ENCODE assay signal across 19 cellular contexts in the genomic region with DNA sequence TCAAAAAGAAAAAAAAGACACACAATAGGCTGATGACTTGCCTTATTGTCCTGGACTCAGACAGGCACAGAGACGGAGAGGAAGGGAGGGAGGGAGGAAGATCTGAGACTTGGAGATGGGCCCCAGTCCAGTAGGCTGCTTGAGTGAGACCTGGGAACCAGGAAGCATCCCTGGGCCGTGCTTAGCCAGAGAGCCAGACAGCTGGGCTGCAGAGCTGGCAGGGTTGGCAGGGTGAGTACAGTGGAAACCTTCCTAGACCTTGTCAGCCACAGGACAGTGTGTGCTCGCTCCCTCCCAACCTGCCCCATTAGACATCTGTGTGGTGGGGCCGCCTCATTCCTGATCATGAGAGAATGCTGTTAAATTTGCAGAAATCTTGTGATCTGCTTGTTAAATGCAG.
A peak's percentile ranks its signal among the peaks of the same experiment; 100 is the strongest.
DNase-seq lines count a peak whose midpoint lies in the region; ATAC-seq, FAIRE-seq and TF ChIP-seq lines count a peak whose summit lies in the region.
"Had no signal": no experiment of that assay in that cellular context is flagged by ENCODE, and none has a peak within 500 bp of the region (broad histone marks: within the 10 kb centered on the region; RNA-seq: fewer than 3 reads in every experiment).

No MANE protein-coding gene starts in this region.

- H3K79me2 ChIP-seq in H1 (ENCODE audit: control insufficient read depth in 1 of 2, insufficient read depth in 2 of 2, low read length in 2 of 2) = no peaks in the 10 kb centered on the region

- TF ChIP-seq POLR2A in H1 (IDR thresholded peaks at IDR 0.05; ENCODE audit: control extremely low read depth in 1 of 2, low read depth in 2 of 2, low read length in 2 of 2) = no peak

- H2AK5ac ChIP-seq in H1 (ENCODE audit: low read depth, low read length) = no peak overlapping the region

- TF ChIP-seq CTCF in H1 (IDR thresholded peaks at IDR 0.05; ENCODE audit: control extremely low read depth in 1 of 3, insufficient read depth in 1 of 3, low read depth in 1 of 3, low read length in 3 of 3) (no peak), omental fat pad (IDR thresholded peaks at IDR 0.05) (no peak), GM10248 (IDR thresholded peaks at IDR 0.05; ENCODE audit: control extremely low read depth, extremely low read depth, low read depth, missing control alignments) (no peak)

- no peak overlapping the region for H2BK15ac ChIP-seq in H1 (ENCODE audit: low read length)

- TF ChIP-seq EP300 in H1 (IDR thresholded peaks at IDR 0.05; ENCODE audit: borderline replicate concordance in 1 of 2, low read depth in 2 of 2, low read length in 2 of 2) = no peak

- H2AFZ ChIP-seq in H1 (ENCODE audit: low read length) = no peak overlapping the region

- no peaks in the 10 kb centered on the region for H4K20me1 ChIP-seq in H1 (replicated peaks in 1 of 2; ENCODE audit: control insufficient read depth in 1 of 2, insufficient read depth in 2 of 2, low read length in 2 of 2)

- H4K91ac ChIP-seq in H1 (replicated peaks; ENCODE audit: insufficient read length, low read length) = peak overlapping the region; percentile 10

- H4K8ac ChIP-seq in H1 (ENCODE audit: extremely low read depth, insufficient read depth, low read length) = no peak overlapping the region

- FAIRE-seq in H1 (lab: Jason Lieb, UNC) = no peak

- 71% methylated on average over 4 of the region's 4 CpGs; no CpG with 5 or more reads in 1 of the 2 experiments for WGBS in H1 (ENCODE audit: extremely low coverage in 1 of 2, insufficient coverage in 1 of 2, insufficient read length in 1 of 2, insufficient replicate concordance in 2 of 2, low coverage in 1 of 2, low lambda C conversion rate in 2 of 2, missing lambda C conversion rate in 1 of 2), 2 experiments

- no peak overlapping the region for H3K23ac ChIP-seq in H1 (ENCODE audit: insufficient read length)

- POLR2A ChIA-PET in H1 (lab: Charles Lee; ENCODE audit: partially characterized antibody) = no interaction called here
- POLR2A ChIA-PET in GM10248 (lab: Yijun Ruan, JAX) = no interaction called here

- H3K23me2 ChIP-seq in H1 (ENCODE audit: low read depth, low read length) = no peaks in the 10 kb centered on the region

- no peak overlapping the region for H2BK120ac ChIP-seq in H1 (replicated peaks; ENCODE audit: low read depth, low read length)

- TF ChIP-seq RAD21 in H1 (IDR thresholded peaks at IDR 0.05 in 1 of 2, conservative IDR thresholded peaks at IDR 0.05 in 1 of 2; ENCODE audit: low read depth in 2 of 2, low read length in 2 of 2) = no peak

- no peak overlapping the region for H2BK12ac ChIP-seq in H1 (ENCODE audit: low read depth, low read length)

- peaks cover 0 to 7% (median 1%) of the 10 kb centered on the region in 4 experiments; a peak in 4 of 7 replicates for H3K4me1 ChIP-seq in H1 (replicated peaks in 1 of 4; ENCODE audit: control insufficient read depth in 3 of 4, insufficient read depth in 4 of 4, low read length in 3 of 4)
- H3K4me1 ChIP-seq: ascending aorta, Peyer's patch had no signal

- H3K36me3 ChIP-seq in MG63 (no peaks in the 10 kb centered on the region), H1 (ENCODE audit: control insufficient read depth in 2 of 4, insufficient read depth in 4 of 4, low read length in 3 of 4) (no peaks in the 10 kb centered on the region)
- H3K36me3 ChIP-seq: ascending aorta, Peyer's patch had no signal

- no peak overlapping the region for H3K56ac ChIP-seq in H1 (replicated peaks; ENCODE audit: insufficient read length, low read depth, low read length)

- peak; percentile 71 for ATAC-seq in omental fat pad (ENCODE audit: low FRiP score)

- CTCF ChIA-PET in H1 (lab: Charles Lee; ENCODE audit: partially characterized antibody) = interaction anchor here (1.0 to 1.3 kb wide), 2 partner anchors 12 to 23 kb away, joined by 3 to 4 read pairs; no protein-coding TSS in a partner anchor
- CTCF ChIA-PET in GM10248 (lab: Yijun Ruan, JAX) = no interaction called here

- H4K5ac ChIP-seq in H1 (ENCODE audit: insufficient read length, low read depth, low read length) = no peak overlapping the region

- H2BK5ac ChIP-seq in H1 (ENCODE audit: low read depth, low read length) = no peak overlapping the region

- no peaks in the 10 kb centered on the region for H3K27me3 ChIP-seq in MG63
- no peaks in the 10 kb centered on the region for H3K27me3 ChIP-seq in H1 (replicated peaks in 1 of 4; ENCODE audit: control insufficient read depth in 3 of 4, extremely low read depth in 1 of 4, insufficient read depth in 3 of 4, low read length in 3 of 4)
- H3K27me3 ChIP-seq: ascending aorta, Peyer's patch had no signal

- H3K79me1 ChIP-seq in H1 (ENCODE audit: low read depth, low read length) = no peaks in the 10 kb centered on the region

- H2BK20ac ChIP-seq in H1 (ENCODE audit: low read length) = no peak overlapping the region

- DNase-seq in EH (ENCODE audit: low read depth) (peak; percentile 13), MG63 (peak; percentile 57), H1 (ENCODE audit: low read depth in 1 of 2, low spot score in 2 of 2) (no peak), omental fat pad (ENCODE audit: low spot score) (no peak), GM10248 (ENCODE audit: extremely low spot score) (no peak), HT-29 (ENCODE audit: low spot score) (no peak)
- DNase-seq in activated naive CD4-positive, alpha-beta T cell treated with Interleukin-2 at 50 U/mL for 16 hours = no peak
- DNase-seq in activated CD8-positive, alpha-beta memory T cell treated with anti-CD3 and anti-CD28 coated beads for 24 hours = no peak
- DNase-seq: activated B cell treated with CpG ODN at 0.5 μM for 24 hours; activated effector memory CD4-positive, alpha-beta T cell treated with Interleukin-2 at 50 U/mL for 16 hours; H9; kidney glomerular epithelial cell; MM.1S; naive B cell; NCI-H2081 treated with DMSO at 0.1 percent for 48 hours; retina; substantia nigra had no signal

- H3K9me3 ChIP-seq in MG63 = no peaks in the 10 kb centered on the region
- H3K9me3 ChIP-seq in H1 (ENCODE audit: insufficient read depth in 2 of 2, low read depth in 1 of 2, low read length in 1 of 2) = peaks cover 3 to 7% of the 10 kb centered on the region in 2 experiments; a peak in 2 of 4 replicates
- H3K9me3 ChIP-seq: ascending aorta, Peyer's patch had no signal

- H3K9ac ChIP-seq in H1 (replicated peaks in 1 of 4; ENCODE audit: extremely low read depth in 1 of 4, low read depth in 3 of 4, low read length in 3 of 4) = no peak overlapping the region

- H3K4me2 ChIP-seq in H1 (ENCODE audit: insufficient read depth in 1 of 2, low read depth in 2 of 2, low read length in 2 of 2) = no peak overlapping the region

- no peak overlapping the region for H3K18ac ChIP-seq in H1 (ENCODE audit: extremely low read depth, low read length)

- H3K4me3 ChIP-seq in MG63 (no peak overlapping the region), H1 (ENCODE audit: extremely low read depth in 1 of 4, insufficient read depth in 2 of 4, low read depth in 3 of 4, low read length in 4 of 4) (no peak overlapping the region)
- H3K4me3 ChIP-seq: ascending aorta, Peyer's patch had no signal

- H3K4ac ChIP-seq in H1 (replicated peaks; ENCODE audit: insufficient read length, low read depth, low read length) = no peak overlapping the region

- no peak overlapping the region for H3K14ac ChIP-seq in H1 (ENCODE audit: insufficient read length)

- H3K27ac ChIP-seq in H1 (ENCODE audit: low read depth, low read length) = no peak overlapping the region
- H3K27ac ChIP-seq: ascending aorta, Peyer's patch had no signal

TF ChIP-seq in H1, 55 proteins besides CTCF, POLR2A, EP300 and RAD21 (continues in another document):
- TF ChIP-seq KDM1A (IDR thresholded peaks at IDR 0.05; ENCODE audit: borderline replicate concordance, low read length) (no peak), ZNF274 (IDR thresholded peaks at IDR 0.05; ENCODE audit: borderline replicate concordance, extremely low read depth, low read length) (no peak), ASH2L (IDR thresholded peaks at IDR 0.05; ENCODE audit: low read length) (no peak), TEAD4 (IDR thresholded peaks at IDR 0.05; ENCODE audit: low read depth, low read length) (no peak), CREB1 (IDR thresholded peaks at IDR 0.05) (no peak), NANOG (IDR thresholded peaks at IDR 0.05; ENCODE audit: insufficient read depth, low read depth, low read length, poor library complexity, severe bottlenecking) (no peak), KDM5A (IDR thresholded peaks at IDR 0.05; ENCODE audit: low read length) (no peak), CHD1 (IDR thresholded peaks at IDR 0.05; ENCODE audit: low read depth, low read length) (no peak), BRCA1 (IDR thresholded peaks at IDR 0.05; ENCODE audit: low read depth, low read length) (no peak), CTBP2 (IDR thresholded peaks at IDR 0.05; ENCODE audit: borderline replicate concordance, insufficient read depth, insufficient read length, low read length) (no peak)
- TF ChIP-seq, protein P1, sequence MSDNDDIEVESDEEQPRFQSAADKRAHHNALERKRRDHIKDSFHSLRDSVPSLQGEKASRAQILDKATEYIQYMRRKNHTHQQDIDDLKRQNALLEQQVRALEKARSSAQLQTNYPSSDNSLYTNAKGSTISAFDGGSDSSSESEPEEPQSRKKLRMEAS (IDR thresholded peaks at IDR 0.05) = no peak

Comparison
In these comparisons a context has a peak if more than half of its experiments do, and no peak if none do; other contexts are left out.
1. DNase-seq: peak in EH (single experiment) and MG63 (single experiment); none in H1 (0 of 2), omental fat pad (single experiment), activated naive CD4-positive, alpha-beta T cell treated with Interleukin-2 at 50 U/mL for 16 hours (single experiment), activated CD8-positive, alpha-beta memory T cell treated with anti-CD3 and anti-CD28 coated beads for 24 hours (single experiment), GM10248 (single experiment) and HT-29 (single experiment).